ENCODE assay signal across 35 cellular contexts in genomic region chr6:108321253-108321740, GRCh38.
"Had no signal": no experiment of that assay in that cellular context is flagged by ENCODE, and none has a peak within 500 bp of the region (broad histone marks: within the 10 kb centered on the region; RNA-seq: fewer than 3 reads in every experiment).

No MANE protein-coding gene starts in this region.

- H3K4me3 ChIP-seq: adrenal gland, ascending aorta, esophagus squamous epithelium, hepatocyte, ovary, prostate gland, sigmoid colon, smooth muscle cell, stomach, thyroid gland had no signal

- H2AFZ ChIP-seq: hepatocyte had no signal

- H3K4me1 Mint-ChIP-seq: naive thymus-derived CD4-positive, alpha-beta T cell; stimulated activated naive B cell treated with anti-CD40 and anti-IgM and Interleukin-4, amounts not matched to agents 10 μg/mL and 1 μg/mL and 100 μg/mL, for 72 hours had no signal

- H3K4me1 ChIP-seq: ascending aorta, esophagus squamous epithelium, prostate gland, stomach had no signal

- H3K27me3 ChIP-seq: adrenal gland, ascending aorta, esophagus squamous epithelium, hepatocyte, ovary, sigmoid colon, stomach, thyroid gland had no signal

- ATAC-seq: activated CD4-positive, CD25-positive, alpha-beta regulatory T cell treated with anti-CD3 and anti-CD28 coated beads, Interleukin-2, amount 50 U/mL, for 24 hours; left ventricle myocardium superior; naive thymus-derived CD4-positive, alpha-beta T cell; stimulated activated naive B cell treated with anti-CD40 and anti-IgM and Interleukin-4, amounts not matched to agents 10 μg/mL and 1 μg/mL and 100 μg/mL, for 72 hours had no signal

- H3K27me3 Mint-ChIP-seq: activated naive CD8-positive, alpha-beta T cell; memory B cell; naive thymus-derived CD4-positive, alpha-beta T cell; stimulated activated naive B cell treated with anti-CD40 and anti-IgM and Interleukin-4, amounts not matched to agents 10 μg/mL and 1 μg/mL and 100 μg/mL, for 72 hours had no signal

- H3K4me3 Mint-ChIP-seq: activated naive CD8-positive, alpha-beta T cell; brain; memory B cell; naive thymus-derived CD4-positive, alpha-beta T cell; stimulated activated naive B cell treated with anti-CD40 and anti-IgM and Interleukin-4, amounts not matched to agents 10 μg/mL and 1 μg/mL and 100 μg/mL, for 72 hours; T-helper 1 cell treated with Interleukin-12 subunit alpha and Interleukin-12 subunit beta and Interleukin-4 antibody, amounts not matched to agents 30 μg/mL and 1 μg/mL, for 36 hours had no signal

- H3K4me2 ChIP-seq: hepatocyte, smooth muscle cell had no signal

- DNase-seq: activated CD4-positive, alpha-beta T cell treated with anti-CD3 and anti-CD28 coated beads for 48 hours; activated CD4-positive, alpha-beta T cell treated with anti-CD3 and anti-CD28 coated beads, Interleukin-2, amount 50 U/mL, for 48 hours; activated CD8-positive, alpha-beta memory T cell treated with anti-CD3 and anti-CD28 coated beads for 24 hours; activated effector memory CD4-positive, alpha-beta T cell treated with Interleukin-2 at 50 U/mL for 16 hours; activated naive CD4-positive, alpha-beta T cell treated with Interleukin-2 at 50 U/mL for 16 hours; adrenal gland; central memory CD4-positive, alpha-beta T cell; dermis blood vessel endothelial cell; effector CD4-positive, alpha-beta T cell; esophagus squamous epithelium; glutamatergic neuron; islet precursor cell; left ventricle myocardium superior; midbrain; naive thymus-derived CD4-positive, alpha-beta T cell; ovary; sigmoid colon; stimulated activated CD4-positive, alpha-beta T cell treated with anti-CD3 and anti-CD28 coated beads, Interleukin-1b, Interleukin-23, amount 100 ng/mL, for 48 hours; stimulated activated CD4-positive, alpha-beta T cell treated with anti-CD3 and anti-CD28 coated beads, Interleukin-4, amount 100 ng/mL, for 4 hours; stimulated activated CD8-positive, alpha-beta memory T cell treated with anti-CD3 and anti-CD28 coated beads, Interleukin-4, amount 100 ng/mL, for 48 hours; stimulated activated naive B cell treated with anti-CD40 and anti-IgM and Interleukin-4, amounts not matched to agents 10 μg/mL and 1 μg/mL and 100 μg/mL, for 72 hours; stomach; T-helper 9 cell; thyroid gland; WERI-Rb-1 had no signal

- H3K27ac Mint-ChIP-seq: activated naive CD8-positive, alpha-beta T cell; brain; memory B cell; T-helper 1 cell treated with Interleukin-12 subunit alpha and Interleukin-12 subunit beta and Interleukin-4 antibody, amounts not matched to agents 30 μg/mL and 1 μg/mL, for 36 hours had no signal

- H3K36me3 ChIP-seq: adrenal gland, ovary, prostate gland, thyroid gland, WERI-Rb-1 had no signal

- H3K9me3 Mint-ChIP-seq: memory B cell; naive thymus-derived CD4-positive, alpha-beta T cell; stimulated activated naive B cell treated with anti-CD40 and anti-IgM and Interleukin-4, amounts not matched to agents 10 μg/mL and 1 μg/mL and 100 μg/mL, for 72 hours; T-helper 1 cell treated with Interleukin-12 subunit alpha and Interleukin-12 subunit beta and Interleukin-4 antibody, amounts not matched to agents 30 μg/mL and 1 μg/mL, for 36 hours had no signal

- H3K27ac ChIP-seq: adrenal gland, ascending aorta, epithelial cell of prostate, esophagus squamous epithelium, hepatocyte, ovary, prostate gland, sigmoid colon, stomach, thyroid gland, WERI-Rb-1 had no signal

- H3K9me3 ChIP-seq: adrenal gland, ascending aorta, esophagus squamous epithelium, ovary, prostate gland, sigmoid colon, stomach, thyroid gland had no signal
